In the genomic region with DNA sequence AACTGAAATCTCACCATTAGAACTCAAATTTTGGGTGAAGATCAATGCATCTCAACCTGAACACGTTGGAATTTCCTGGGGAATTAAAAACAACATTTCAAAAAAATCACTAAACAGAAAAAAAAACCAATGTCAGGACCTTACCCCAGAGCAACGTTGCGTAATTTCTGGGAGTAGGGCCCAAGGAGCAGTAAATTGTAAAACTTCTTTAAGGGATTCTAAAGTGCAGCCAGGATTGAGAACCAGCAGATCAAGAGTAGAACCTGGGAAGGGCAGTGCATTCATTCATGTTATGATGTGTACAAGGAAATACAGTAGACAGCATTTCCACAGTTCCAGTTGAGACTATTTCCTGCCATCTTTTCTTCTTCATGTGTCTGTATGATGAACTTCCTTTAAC, we compare ENCODE assay signal across 1 cellular context.
A peak's percentile ranks its signal among the peaks of the same experiment; 100 is the strongest.
TF ChIP-seq lines count a peak whose summit lies in the region.

No MANE protein-coding gene starts in this region.

TF ChIP-seq in H1, 55 proteins besides CTCF, POLR2A, EP300 and RAD21:
- TF ChIP-seq TEAD4 (IDR thresholded peaks at IDR 0.05; ENCODE audit: low read depth, low read length) (no peak), CEBPB (IDR thresholded peaks at IDR 0.05; ENCODE audit: low read depth, low read length) (peak; percentile 71; the same call in 1 of the 2 replicates)
